ENCODE assay signal across 9 cellular contexts in genomic region chr11:113874096-113874919, GRCh38. TPM values are rescaled to one million over a fixed set of nuclear protein-coding genes. Genes with fewer than 3 reads are reported as not detected.
DNase-seq lines count a peak whose midpoint lies in the region; ATAC-seq, FAIRE-seq and TF ChIP-seq lines count a peak whose summit lies in the region.
"Had no signal": no experiment of that assay in that cellular context is flagged by ENCODE, and none has a peak within 500 bp of the region (broad histone marks: within the 10 kb centered on the region; RNA-seq: fewer than 3 reads in every experiment).

No MANE protein-coding gene starts in this region.

- no peaks in the 10 kb centered on the region for H3K9me3 Mint-ChIP-seq in astrocyte (ENCODE audit: unreplicated experiment)

- H3K9me3 ChIP-seq in astrocyte (ENCODE audit: insufficient read depth, low read depth, low read length) (no peaks in the 10 kb centered on the region), left lung (no peaks in the 10 kb centered on the region), tibial nerve (no peaks in the 10 kb centered on the region)

- H3K27ac ChIP-seq in astrocyte (ENCODE audit: low read depth, low read length) (no peak overlapping the region), left lung (peak overlapping the region in 1 of 2 donors; percentile 96), tibial nerve (peak overlapping the region; percentile 48 to 91 (median 79))

- H3K79me2 ChIP-seq in astrocyte (ENCODE audit: insufficient read depth, low read length) = no peaks in the 10 kb centered on the region

- H3K4me3 ChIP-seq in astrocyte (ENCODE audit: insufficient read depth, low read depth, low read length) (peak overlapping the region; percentile 82), left lung (peak overlapping the region; percentile 68 to 78), tibial nerve (peak overlapping the region; percentile 61 to 84 (median 70))

- DNase-seq in ELF-1 (ENCODE audit: low read depth, low spot score) (peak; percentile 46), astrocyte (ENCODE audit: low read depth) (peak; percentile 5), left lung (no peak), tibial nerve (ENCODE audit: low spot score in 2 of 2) (no peak), NOMO-1 treated with dmso at 0.1 percent for 144 hours (lab: John Stamatoyannopoulos, UW; ENCODE audit: unreplicated experiment) (no peak), AG08395 (ENCODE audit: low spot score) (no peak)

- H3K9ac ChIP-seq in astrocyte (ENCODE audit: low read length) = peak overlapping the region; percentile 89

- H3K4me2 ChIP-seq in astrocyte (ENCODE audit: low read length) = peak overlapping the region; percentile 94

- H3K4me3 Mint-ChIP-seq in astrocyte (ENCODE audit: unreplicated experiment) = peak overlapping the region; percentile 90

- H3K36me3 Mint-ChIP-seq in astrocyte (ENCODE audit: low read depth, unreplicated experiment) = peaks cover 2% of the 10 kb centered on the region

- no peaks in the 10 kb centered on the region for H3K27me3 Mint-ChIP-seq in astrocyte (ENCODE audit: low read depth, unreplicated experiment)

- intact Hi-C loops in left lung (cut with DNase I) = no loop called here

- H3K4me1 Mint-ChIP-seq in astrocyte (ENCODE audit: low read depth, unreplicated experiment) = peaks cover 43% of the 10 kb centered on the region

- ATAC-seq in HG03354 (IDR thresholded peaks at IDR 0.05; ENCODE audit: poor library complexity, severe bottlenecking, unreplicated experiment) = peak; percentile 5
- ATAC-seq in left lung = peak; percentile 1
- no peak for ATAC-seq in GM21825 (IDR thresholded peaks at IDR 0.05; ENCODE audit: unreplicated experiment)

- peak overlapping the region; percentile 48 for H3K27ac Mint-ChIP-seq in astrocyte (ENCODE audit: unreplicated experiment)

- H3K36me3 ChIP-seq in astrocyte (ENCODE audit: insufficient read depth, low read length) = no peaks in the 10 kb centered on the region
- no peaks in the 10 kb centered on the region for H3K36me3 ChIP-seq in left lung
- H3K36me3 ChIP-seq in tibial nerve = no peaks in the 10 kb centered on the region

- TF ChIP-seq CTCF in astrocyte (IDR thresholded peaks at IDR 0.05; ENCODE audit: insufficient read depth, low read depth, low read length) (no peak), left lung (IDR thresholded peaks at IDR 0.05) (no peak), tibial nerve (IDR thresholded peaks at IDR 0.05) (no peak)

- FAIRE-seq in astrocyte (lab: Jason Lieb, UNC) = no peak
- FAIRE-seq: TTC549 had no signal

- no peak for TF ChIP-seq POLR2A in tibial nerve (IDR thresholded peaks at IDR 0.05)

- peaks cover 15% of the 10 kb centered on the region for H4K20me1 ChIP-seq in astrocyte (ENCODE audit: insufficient read depth, low read length)

- H3K27me3 ChIP-seq in astrocyte (ENCODE audit: insufficient read depth, low read length) (no peaks in the 10 kb centered on the region), left lung (no peaks in the 10 kb centered on the region), tibial nerve (no peaks in the 10 kb centered on the region)

- H3K4me1 ChIP-seq in astrocyte (ENCODE audit: insufficient read depth, low read length) (peaks cover 7% of the 10 kb centered on the region), left lung (peaks cover 11 to 26% of the 10 kb centered on the region in 2 donors), tibial nerve (peaks cover 0 to 40% (median 5%) of the 10 kb centered on the region in 4 donors)

- WGBS in tibial nerve, 2 donors = 75 to 78% methylated on average over 26 of the region's 26 CpGs

- no peak for TF ChIP-seq EP300 in tibial nerve (IDR thresholded peaks at IDR 0.05)

- H2AFZ ChIP-seq in astrocyte (ENCODE audit: low read depth, low read length) = peak overlapping the region; percentile 83

RNA-seq across cellular contexts. Expression of gene USP28, which starts 1.1 kb away (rescaled TPM):
- total RNA-seq in astrocyte (35.0 and 39.3 TPM in 2 replicates), left lung (10 to 100 TPM; 21.7 TPM), tibial nerve (10 to 100 TPM; 10.7 to 20.4 (median 15.4) TPM)

RNA-seq across cellular contexts. Expression of gene HTR3B, which starts 30.3 kb away (rescaled TPM):
- total RNA-seq in astrocyte (not detected in 2 replicates), left lung (not detected), tibial nerve (not detected)

Comparison
In these comparisons a context has a peak if more than half of its experiments do, and no peak if none do; other contexts are left out.
1. DNase-seq: peak in ELF-1 (single experiment) and astrocyte (single experiment); none in left lung (0 of 2), tibial nerve (0 of 2), NOMO-1 treated with dmso at 0.1 percent for 144 hours (single experiment) and AG08395 (single experiment).
2. Peak in every context shown above with its lines, with median percentiles within 50 percentile points of each other: H3K4me3 ChIP-seq.